Comparison of ENCODE assay signal across 1 cellular context in the genomic region with DNA sequence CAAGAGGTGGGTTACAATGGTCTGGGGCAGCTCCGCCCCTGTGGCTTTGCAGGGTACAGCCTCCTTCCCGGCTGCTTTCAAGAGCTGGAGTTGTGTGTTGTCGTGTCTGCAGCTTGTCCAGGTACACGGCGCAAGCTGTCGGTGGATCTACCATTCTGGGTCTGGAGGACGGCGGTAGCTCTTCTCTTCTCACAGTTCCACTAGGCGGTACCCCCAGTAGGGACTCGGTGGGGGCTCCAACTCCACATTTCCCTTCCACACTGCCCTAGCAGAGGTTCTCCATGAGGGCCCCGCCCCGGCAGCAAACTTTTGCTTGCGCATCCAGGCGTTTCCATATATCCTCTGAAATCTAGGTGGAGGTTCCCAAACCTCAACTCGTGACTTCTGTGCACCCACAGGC.
TF ChIP-seq lines count a peak whose summit lies in the region.

No MANE protein-coding gene starts in this region.

TF ChIP-seq in K562, 482 proteins besides CTCF, POLR2A, EP300 and RAD21:
- TF ChIP-seq, protein P1, sequence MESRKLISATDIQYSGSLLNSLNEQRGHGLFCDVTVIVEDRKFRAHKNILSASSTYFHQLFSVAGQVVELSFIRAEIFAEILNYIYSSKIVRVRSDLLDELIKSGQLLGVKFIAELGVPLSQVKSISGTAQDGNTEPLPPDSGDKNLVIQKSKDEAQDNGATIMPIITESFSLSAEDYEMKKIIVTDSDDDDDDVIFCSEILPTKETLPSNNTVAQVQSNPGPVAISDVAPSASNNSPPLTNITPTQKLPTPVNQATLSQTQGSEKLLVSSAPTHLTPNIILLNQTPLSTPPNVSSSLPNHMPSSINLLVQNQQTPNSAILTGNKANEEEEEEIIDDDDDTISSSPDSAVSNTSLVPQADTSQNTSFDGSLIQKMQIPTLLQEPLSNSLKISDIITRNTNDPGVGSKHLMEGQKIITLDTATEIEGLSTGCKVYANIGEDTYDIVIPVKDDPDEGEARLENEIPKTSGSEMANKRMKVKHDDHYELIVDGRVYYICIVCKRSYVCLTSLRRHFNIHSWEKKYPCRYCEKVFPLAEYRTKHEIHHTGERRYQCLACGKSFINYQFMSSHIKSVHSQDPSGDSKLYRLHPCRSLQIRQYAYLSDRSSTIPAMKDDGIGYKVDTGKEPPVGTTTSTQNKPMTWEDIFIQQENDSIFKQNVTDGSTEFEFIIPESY (CRISPR knock-in tag; IDR thresholded peaks at IDR 0.05): peak; percentile 39; the same call in 1 of the 2 replicates
- TF ChIP-seq, protein P2, sequence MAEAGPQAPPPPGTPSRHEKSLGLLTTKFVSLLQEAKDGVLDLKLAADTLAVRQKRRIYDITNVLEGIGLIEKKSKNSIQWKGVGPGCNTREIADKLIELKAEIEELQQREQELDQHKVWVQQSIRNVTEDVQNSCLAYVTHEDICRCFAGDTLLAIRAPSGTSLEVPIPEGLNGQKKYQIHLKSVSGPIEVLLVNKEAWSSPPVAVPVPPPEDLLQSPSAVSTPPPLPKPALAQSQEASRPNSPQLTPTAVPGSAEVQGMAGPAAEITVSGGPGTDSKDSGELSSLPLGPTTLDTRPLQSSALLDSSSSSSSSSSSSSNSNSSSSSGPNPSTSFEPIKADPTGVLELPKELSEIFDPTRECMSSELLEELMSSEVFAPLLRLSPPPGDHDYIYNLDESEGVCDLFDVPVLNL (CRISPR knock-in tag; IDR thresholded peaks at IDR 0.05; ENCODE audit: low read depth): no peak
- no peak for TF ChIP-seq NR2F6 (CRISPR knock-in tag; IDR thresholded peaks at IDR 0.05)
- TF ChIP-seq, protein P3, sequence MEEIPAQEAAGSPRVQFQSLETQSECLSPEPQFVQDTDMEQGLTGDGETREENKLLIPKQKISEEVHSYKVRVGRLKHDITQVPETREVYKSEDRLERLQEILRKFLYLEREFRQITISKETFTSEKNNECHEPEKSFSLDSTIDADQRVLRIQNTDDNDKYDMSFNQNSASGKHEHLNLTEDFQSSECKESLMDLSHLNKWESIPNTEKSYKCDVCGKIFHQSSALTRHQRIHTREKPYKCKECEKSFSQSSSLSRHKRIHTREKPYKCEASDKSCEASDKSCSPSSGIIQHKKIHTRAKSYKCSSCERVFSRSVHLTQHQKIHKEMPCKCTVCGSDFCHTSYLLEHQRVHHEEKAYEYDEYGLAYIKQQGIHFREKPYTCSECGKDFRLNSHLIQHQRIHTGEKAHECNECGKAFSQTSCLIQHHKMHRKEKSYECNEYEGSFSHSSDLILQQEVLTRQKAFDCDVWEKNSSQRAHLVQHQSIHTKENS (CRISPR knock-in tag; IDR thresholded peaks at IDR 0.05): no peak
- no peak for TF ChIP-seq FOXA1 (IDR thresholded peaks at IDR 0.05; ENCODE audit: borderline replicate concordance)
- TF ChIP-seq PHF21A (IDR thresholded peaks at IDR 0.05; ENCODE audit: borderline replicate concordance, low read depth): no peak
- TF ChIP-seq KAT2B (IDR thresholded peaks at IDR 0.05; ENCODE audit: low read depth, low read length): no peak
- no peak for TF ChIP-seq TOE1 (IDR thresholded peaks at IDR 0.05; ENCODE audit: borderline replicate concordance)
- no peak for TF ChIP-seq TOE1 (CRISPR knock-in tag; IDR thresholded peaks at IDR 0.05; ENCODE audit: borderline replicate concordance, low read depth)
- TF ChIP-seq NKRF (IDR thresholded peaks at IDR 0.05; ENCODE audit: borderline replicate concordance): no peak
- no peak for TF ChIP-seq NONO (IDR thresholded peaks at IDR 0.05; ENCODE audit: low read depth in 2 of 2, low read length in 1 of 2)
- TF ChIP-seq CCNT2 (IDR thresholded peaks at IDR 0.05; ENCODE audit: borderline replicate concordance, extremely low read depth, insufficient read length, low read depth, low read length): no peak
- no peak for TF ChIP-seq ZNF146 (CRISPR knock-in tag; IDR thresholded peaks at IDR 0.05; ENCODE audit: unreplicated experiment)
- TF ChIP-seq CEBPG (CRISPR knock-in tag; IDR thresholded peaks at IDR 0.05): peak; percentile 56; the same call in 1 of the 2 replicates
- no peak for TF ChIP-seq CEBPG (tag; conservative IDR thresholded peaks at IDR 0.05 in 1 of 2, IDR thresholded peaks at IDR 0.05 in 1 of 2)
